1 cellular context compared by ENCODE assay signal in genomic region chr14:21556378-21557083, GRCh38.
TF ChIP-seq lines count a peak whose summit lies in the region.

No MANE protein-coding gene starts in this region.

TF ChIP-seq in HepG2, 621 proteins besides CTCF, POLR2A, EP300 and RAD21 (continued from another document and continues in another):
- no peak for TF ChIP-seq SOX13 (IDR thresholded peaks at IDR 0.05)
- TF ChIP-seq SOX13 (CRISPR knock-in tag; conservative IDR thresholded peaks at IDR 0.05 in 1 of 2, IDR thresholded peaks at IDR 0.05 in 1 of 2), result peak in 1 of 2 experiments; percentile 32; a peak in 1 of 4 replicates
- TF ChIP-seq ZBTB3 (CRISPR knock-in tag; IDR thresholded peaks at IDR 0.05; ENCODE audit: borderline replicate concordance, low read depth), result no peak
- no peak for TF ChIP-seq ZBTB1 (CRISPR knock-in tag; IDR thresholded peaks at IDR 0.05; ENCODE audit: borderline replicate concordance)
- TF ChIP-seq ZBTB46 (CRISPR knock-in tag; IDR thresholded peaks at IDR 0.05; ENCODE audit: borderline replicate concordance), result no peak
- no peak for TF ChIP-seq ZNF747 (CRISPR knock-in tag; IDR thresholded peaks at IDR 0.05; ENCODE audit: borderline replicate concordance)
- TF ChIP-seq ZNF768 (CRISPR knock-in tag; IDR thresholded peaks at IDR 0.05), result 0 out of 2 replicates have a peak, but pooled peaks have one; percentile 2
- TF ChIP-seq JARID2 (CRISPR knock-in tag; IDR thresholded peaks at IDR 0.05; ENCODE audit: insufficient replicate concordance), result no peak
- TF ChIP-seq ZNF121 (CRISPR knock-in tag; IDR thresholded peaks at IDR 0.05), result peak; percentile 99
- TF ChIP-seq HINFP (CRISPR knock-in tag; IDR thresholded peaks at IDR 0.05; ENCODE audit: low read depth), result 0 out of 2 replicates have a peak, but pooled peaks have one; percentile 36
- TF ChIP-seq SPEN (CRISPR knock-in tag; IDR thresholded peaks at IDR 0.05; ENCODE audit: low read depth), result no peak
- no peak for TF ChIP-seq ZBED4 (CRISPR knock-in tag; IDR thresholded peaks at IDR 0.05; ENCODE audit: borderline replicate concordance)
- TF ChIP-seq SAP130 (CRISPR knock-in tag; IDR thresholded peaks at IDR 0.05; ENCODE audit: low read depth), result no peak
- no peak for TF ChIP-seq SOX5 (CRISPR knock-in tag; IDR thresholded peaks at IDR 0.05; ENCODE audit: borderline replicate concordance)
- TF ChIP-seq ZNF879 (CRISPR knock-in tag; IDR thresholded peaks at IDR 0.05), result no peak
- no peak for TF ChIP-seq ZNF746 (CRISPR knock-in tag; IDR thresholded peaks at IDR 0.05)
- TF ChIP-seq RNF2 (conservative IDR thresholded peaks at IDR 0.05; ENCODE audit: low read depth), result no peak
- no peak for TF ChIP-seq EHMT2 (IDR thresholded peaks at IDR 0.05; ENCODE audit: borderline replicate concordance, low read depth, low read length)
- TF ChIP-seq RCOR2 (CRISPR knock-in tag; IDR thresholded peaks at IDR 0.05), result 0 out of 2 replicates have a peak, but pooled peaks have one; percentile 26
- no peak for TF ChIP-seq ZNF362 (CRISPR knock-in tag; IDR thresholded peaks at IDR 0.05; ENCODE audit: borderline replicate concordance)
- TF ChIP-seq RXRA (CRISPR knock-in tag; IDR thresholded peaks at IDR 0.05), result no peak
- TF ChIP-seq ZNF577 (CRISPR knock-in tag; IDR thresholded peaks at IDR 0.05; ENCODE audit: borderline replicate concordance, low read depth), result no peak
- TF ChIP-seq ZSCAN12 (CRISPR knock-in tag; IDR thresholded peaks at IDR 0.05), result no peak
- TF ChIP-seq ZNF33A (CRISPR knock-in tag; IDR thresholded peaks at IDR 0.05; ENCODE audit: borderline replicate concordance), result 0 out of 2 replicates have a peak, but pooled peaks have one; percentile 32
- TF ChIP-seq ZNF616 (CRISPR knock-in tag; IDR thresholded peaks at IDR 0.05; ENCODE audit: low read depth), result no peak
- TF ChIP-seq ZNF20 (CRISPR knock-in tag; IDR thresholded peaks at IDR 0.05), result no peak
- no peak for TF ChIP-seq RORA (CRISPR knock-in tag; IDR thresholded peaks at IDR 0.05)
- TF ChIP-seq ZBTB21 (CRISPR knock-in tag; IDR thresholded peaks at IDR 0.05), result no peak
- TF ChIP-seq JUND (CRISPR knock-in tag; IDR thresholded peaks at IDR 0.05), result no peak
- TF ChIP-seq CBX5 (CRISPR knock-in tag; IDR thresholded peaks at IDR 0.05; ENCODE audit: borderline replicate concordance), result no peak
- no peak for TF ChIP-seq ZNF644 (CRISPR knock-in tag; IDR thresholded peaks at IDR 0.05; ENCODE audit: low read depth)
- TF ChIP-seq ATF7 (IDR thresholded peaks at IDR 0.05), result no peak
- TF ChIP-seq ATF7 (CRISPR knock-in tag; IDR thresholded peaks at IDR 0.05), result no peak
- no peak for TF ChIP-seq ZNF660 (CRISPR knock-in tag; IDR thresholded peaks at IDR 0.05; ENCODE audit: borderline replicate concordance, low read depth)
- no peak for TF ChIP-seq ZNF343 (CRISPR knock-in tag; IDR thresholded peaks at IDR 0.05)
- TF ChIP-seq, protein P1, sequence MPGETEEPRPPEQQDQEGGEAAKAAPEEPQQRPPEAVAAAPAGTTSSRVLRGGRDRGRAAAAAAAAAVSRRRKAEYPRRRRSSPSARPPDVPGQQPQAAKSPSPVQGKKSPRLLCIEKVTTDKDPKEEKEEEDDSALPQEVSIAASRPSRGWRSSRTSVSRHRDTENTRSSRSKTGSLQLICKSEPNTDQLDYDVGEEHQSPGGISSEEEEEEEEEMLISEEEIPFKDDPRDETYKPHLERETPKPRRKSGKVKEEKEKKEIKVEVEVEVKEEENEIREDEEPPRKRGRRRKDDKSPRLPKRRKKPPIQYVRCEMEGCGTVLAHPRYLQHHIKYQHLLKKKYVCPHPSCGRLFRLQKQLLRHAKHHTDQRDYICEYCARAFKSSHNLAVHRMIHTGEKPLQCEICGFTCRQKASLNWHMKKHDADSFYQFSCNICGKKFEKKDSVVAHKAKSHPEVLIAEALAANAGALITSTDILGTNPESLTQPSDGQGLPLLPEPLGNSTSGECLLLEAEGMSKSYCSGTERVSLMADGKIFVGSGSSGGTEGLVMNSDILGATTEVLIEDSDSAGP (CRISPR knock-in tag; IDR thresholded peaks at IDR 0.05; ENCODE audit: borderline replicate concordance), result no peak
- no peak for TF ChIP-seq NR0B2 (CRISPR knock-in tag; IDR thresholded peaks at IDR 0.05)
- TF ChIP-seq YEATS4 (CRISPR knock-in tag; IDR thresholded peaks at IDR 0.05; ENCODE audit: borderline replicate concordance), result no peak
- no peak for TF ChIP-seq ZNF614 (CRISPR knock-in tag; IDR thresholded peaks at IDR 0.05; ENCODE audit: borderline replicate concordance)
- TF ChIP-seq SUZ12 (IDR thresholded peaks at IDR 0.05; ENCODE audit: low read depth, low read length), result no peak
- no peak for TF ChIP-seq DZIP1 (CRISPR knock-in tag; IDR thresholded peaks at IDR 0.05)
- TF ChIP-seq ZNF878 (CRISPR knock-in tag; IDR thresholded peaks at IDR 0.05), result 0 out of 2 replicates have a peak, but pooled peaks have one; percentile 13
- TF ChIP-seq HDAC2 (CRISPR knock-in tag; IDR thresholded peaks at IDR 0.05), result no peak
- no peak for TF ChIP-seq MXD4 (CRISPR knock-in tag; IDR thresholded peaks at IDR 0.05)
- no peak for TF ChIP-seq SNAPC2 (CRISPR knock-in tag; IDR thresholded peaks at IDR 0.05)
- TF ChIP-seq MTA1 (CRISPR knock-in tag; IDR thresholded peaks at IDR 0.05; ENCODE audit: borderline replicate concordance), result no peak
- no peak for TF ChIP-seq PITX1 (CRISPR knock-in tag; IDR thresholded peaks at IDR 0.05)
- no peak for TF ChIP-seq SALL1 (CRISPR knock-in tag; IDR thresholded peaks at IDR 0.05)
- TF ChIP-seq ZNF296 (CRISPR knock-in tag; conservative IDR thresholded peaks at IDR 0.05), result no peak
- no peak for TF ChIP-seq CREM (IDR thresholded peaks at IDR 0.05)
- TF ChIP-seq CREM (CRISPR knock-in tag; IDR thresholded peaks at IDR 0.05), result no peak
- TF ChIP-seq RFX3 (CRISPR knock-in tag; IDR thresholded peaks at IDR 0.05), result no peak
- TF ChIP-seq, protein P2, sequence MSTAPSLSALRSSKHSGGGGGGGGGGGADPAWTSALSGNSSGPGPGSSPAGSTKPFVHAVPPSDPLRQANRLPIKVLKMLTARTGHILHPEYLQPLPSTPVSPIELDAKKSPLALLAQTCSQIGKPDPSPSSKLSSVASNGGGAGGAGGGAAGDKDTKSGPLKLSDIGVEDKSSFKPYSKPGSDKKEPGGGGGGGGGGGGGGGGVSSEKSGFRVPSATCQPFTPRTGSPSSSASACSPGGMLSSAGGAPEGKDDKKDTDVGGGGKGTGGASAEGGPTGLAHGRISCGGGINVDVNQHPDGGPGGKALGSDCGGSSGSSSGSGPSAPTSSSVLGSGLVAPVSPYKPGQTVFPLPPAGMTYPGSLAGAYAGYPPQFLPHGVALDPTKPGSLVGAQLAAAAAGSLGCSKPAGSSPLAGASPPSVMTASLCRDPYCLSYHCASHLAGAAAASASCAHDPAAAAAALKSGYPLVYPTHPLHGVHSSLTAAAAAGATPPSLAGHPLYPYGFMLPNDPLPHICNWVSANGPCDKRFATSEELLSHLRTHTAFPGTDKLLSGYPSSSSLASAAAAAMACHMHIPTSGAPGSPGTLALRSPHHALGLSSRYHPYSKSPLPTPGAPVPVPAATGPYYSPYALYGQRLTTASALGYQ (CRISPR knock-in tag; IDR thresholded peaks at IDR 0.05), result no peak
- TF ChIP-seq SSRP1 (CRISPR knock-in tag; IDR thresholded peaks at IDR 0.05), result no peak
- no peak for TF ChIP-seq ZBTB42 (CRISPR knock-in tag; IDR thresholded peaks at IDR 0.05)
- no peak for TF ChIP-seq YEATS2 (CRISPR knock-in tag; IDR thresholded peaks at IDR 0.05; ENCODE audit: borderline replicate concordance)
- TF ChIP-seq DNMT3B (CRISPR knock-in tag; conservative IDR thresholded peaks at IDR 0.05), result no peak
- no peak for TF ChIP-seq MED8 (CRISPR knock-in tag; IDR thresholded peaks at IDR 0.05; ENCODE audit: insufficient replicate concordance)
- no peak for TF ChIP-seq ZC3H4 (CRISPR knock-in tag; IDR thresholded peaks at IDR 0.05; ENCODE audit: borderline replicate concordance)
